In genomic region chr5:53109041-53109435, GRCh38 we compare ENCODE assay signal across 8 cellular contexts. TPM values are rescaled to one million over a fixed set of nuclear protein-coding genes. Genes with fewer than 3 reads are reported as not detected.
DNase-seq lines count a peak whose midpoint lies in the region; ATAC-seq and TF ChIP-seq lines count a peak whose summit lies in the region.

No MANE protein-coding gene starts in this region.

- CTCF ChIA-PET in activated CD4-positive, alpha-beta T cell treated with anti-CD3 and anti-CD28 coated beads for 36 hours (lab: Charles Lee), result interaction anchor here (0.6 to 1.3 kb wide), 11 partner anchors 8 to 1125 kb away, joined by 3 to 5 read pairs (median 4); no protein-coding TSS in a partner anchor

- H3K4me3 ChIP-seq in choroid plexus epithelial cell (ENCODE audit: low read depth, low read length), result peak overlapping the region; percentile 90

- H3K9me3 Mint-ChIP-seq in activated CD4-positive, alpha-beta T cell treated with anti-CD3 and anti-CD28 coated beads for 36 hours (ENCODE audit: low read depth), result no peaks in the 10 kb centered on the region
- H3K9me3 Mint-ChIP-seq in mesothelial cell of epicardium, result peaks cover 6% of the 10 kb centered on the region

- H3K4me1 Mint-ChIP-seq in activated CD4-positive, alpha-beta T cell treated with anti-CD3 and anti-CD28 coated beads for 36 hours, result peaks cover 44% of the 10 kb centered on the region
- peaks cover 28% of the 10 kb centered on the region for H3K4me1 Mint-ChIP-seq in mesothelial cell of epicardium

- TF ChIP-seq CTCF in choroid plexus epithelial cell (conservative IDR thresholded peaks at IDR 0.05; ENCODE audit: low read depth, low read length) (no peak), mesothelial cell of epicardium (IDR thresholded peaks at IDR 0.05; ENCODE audit: unreplicated experiment) (no peak)

- peak; percentile 1 for ATAC-seq in activated CD4-positive, alpha-beta T cell treated with anti-CD3 and anti-CD28 coated beads for 36 hours
- peak; percentile 11 for ATAC-seq in HG02852 (IDR thresholded peaks at IDR 0.05; ENCODE audit: unreplicated experiment)

- peak overlapping the region; percentile 93 for H3K4me3 Mint-ChIP-seq in activated CD4-positive, alpha-beta T cell treated with anti-CD3 and anti-CD28 coated beads for 36 hours
- peak overlapping the region; percentile 84 for H3K4me3 Mint-ChIP-seq in mesothelial cell of epicardium

- POLR2A ChIA-PET in activated CD4-positive, alpha-beta T cell treated with anti-CD3 and anti-CD28 coated beads for 36 hours (lab: Charles Lee), result interaction anchor here (0.6 to 0.7 kb wide), 2 partner anchors 316 to 1201 kb away, joined by 3 read pairs; partner anchors contain the start of gene ARL15

- peak; percentile 8 for DNase-seq in activated CD4-positive, alpha-beta T cell treated with anti-CD3 and anti-CD28 coated beads for 36 hours
- DNase-seq in activated CD4-positive, alpha-beta T cell treated with anti-CD3 and anti-CD28 coated beads for 1 hour, result no peak
- DNase-seq in NOMO-1 treated with DMSO at 0.1 percent for 48 hours (lab: John Stamatoyannopoulos, UW; ENCODE audit: unreplicated experiment) (peak; percentile 35), choroid plexus epithelial cell (ENCODE audit: low read depth) (peak; percentile 28), mesothelial cell of epicardium (ENCODE audit: low spot score in 2 of 2, unreplicated experiment in 2 of 2) (no peak), AG08395 (ENCODE audit: low spot score) (no peak), foreskin melanocyte (no peak)

- H3K27ac Mint-ChIP-seq in activated CD4-positive, alpha-beta T cell treated with anti-CD3 and anti-CD28 coated beads for 36 hours, result peak overlapping the region; percentile 90
- H3K27ac Mint-ChIP-seq in mesothelial cell of epicardium, result peak overlapping the region; percentile 55

- no peaks in the 10 kb centered on the region for H3K27me3 Mint-ChIP-seq in activated CD4-positive, alpha-beta T cell treated with anti-CD3 and anti-CD28 coated beads for 36 hours
- H3K27me3 Mint-ChIP-seq in mesothelial cell of epicardium (ENCODE audit: low read depth), result no peaks in the 10 kb centered on the region

- H3K36me3 Mint-ChIP-seq in activated CD4-positive, alpha-beta T cell treated with anti-CD3 and anti-CD28 coated beads for 36 hours (ENCODE audit: low read depth), result peaks cover 22% of the 10 kb centered on the region
- peaks cover 22% of the 10 kb centered on the region for H3K36me3 Mint-ChIP-seq in mesothelial cell of epicardium

- intact Hi-C loops in activated CD4-positive, alpha-beta T cell treated with anti-CD3 and anti-CD28 coated beads for 36 hours (cut with DNase I, micrococcal nuclease), result loop anchor here (1.0 to 5.0 kb wide), 4 partner anchors 307 to 1201 kb away; partner anchors contain the start of genes ARL15 (in 1 of the 2) and NDUFS4 (in 1 of the 2)

RNA-seq across cellular contexts. Expression of gene MOCS2, which starts 0.5 kb away (rescaled TPM):
- total RNA-seq in activated CD4-positive, alpha-beta T cell treated with anti-CD3 and anti-CD28 coated beads for 36 hours, result 10 to 100 TPM; 21.0 to 21.3 TPM
- 20.5 to 21.5 TPM (median 21.1 TPM) in 3 replicates for total RNA-seq in mesothelial cell of epicardium

Comparison
In these comparisons a context has a peak if more than half of its experiments do, and no peak if none do; other contexts are left out.
1. DNase-seq: peak in activated CD4-positive, alpha-beta T cell treated with anti-CD3 and anti-CD28 coated beads for 36 hours (single experiment), NOMO-1 treated with DMSO at 0.1 percent for 48 hours (single experiment) and choroid plexus epithelial cell (single experiment); none in activated CD4-positive, alpha-beta T cell treated with anti-CD3 and anti-CD28 coated beads for 1 hour (single experiment), mesothelial cell of epicardium (0 of 2), AG08395 (single experiment) and foreskin melanocyte (single experiment).